22 cellular contexts compared by ENCODE assay signal in genomic region chr2:100842241-100842922, GRCh38.
"Had no signal": no experiment of that assay in that cellular context is flagged by ENCODE, and none has a peak within 500 bp of the region (broad histone marks: within the 10 kb centered on the region; RNA-seq: fewer than 3 reads in every experiment).

No MANE protein-coding gene starts in this region.

- H3K4me3 ChIP-seq: K562, SJCRH30, SK-N-MC had no signal

- DNase-seq: activated CD4-positive, alpha-beta memory T cell treated with anti-CD3 and anti-CD28 coated beads for 36 hours; activated CD4-positive, alpha-beta T cell treated with anti-CD3 and anti-CD28 coated beads, Interleukin-2, amount 50 U/mL, for 1 hour; activated gamma-delta T cell treated with Interleukin-2 at 50 U/mL for 16 hours; activated naive CD4-positive, alpha-beta T cell treated with anti-CD3 and anti-CD28 coated beads for 36 hours; activated T-cell treated with anti-CD3 and anti-CD28 coated beads, Interleukin-2, amount 50 U/mL, for 24 hours; anterior cingulate cortex; IMR-90; NCI-H1105; NCI-H1417 treated with DMSO at 0.1 percent for 48 hours; NCI-H187 treated with DMSO at 0.1 percent for 48 hours; NCI-H2081; NCI-H345; NCI-H524 treated with DMSO at 0.1 percent for 48 hours; SHP77; SJCRH30; T1000 had no signal

- H3K4me3 Mint-ChIP-seq: activated CD4-positive, alpha-beta memory T cell treated with anti-CD3 and anti-CD28 coated beads for 36 hours; activated naive CD4-positive, alpha-beta T cell treated with anti-CD3 and anti-CD28 coated beads for 36 hours; activated T-cell treated with anti-CD3 and anti-CD28 coated beads, Interleukin-2, amount 50 U/mL, for 24 hours; activated T-helper 1 cell treated with anti-CD3 and anti-CD28 coated beads, Interleukin-12 subunit alpha, Interleukin-12 subunit beta, Interleukin-2, Interleukin-4 antibody, amounts not matched to agents 30 ng/mL and 10 ng/mL and 1 ng/mL, durations not matched to agents 14 hours and 24 hours and 36 hours; brain had no signal

- H3K27ac ChIP-seq: SJCRH30, SK-N-MC had no signal

- H3K27me3 Mint-ChIP-seq: brain had no signal

- H3K36me3 Mint-ChIP-seq: activated CD4-positive, alpha-beta memory T cell treated with anti-CD3 and anti-CD28 coated beads for 36 hours had no signal

- H3K4me1 ChIP-seq: SJCRH30 had no signal

- ATAC-seq: K562, Panc1 had no signal

- H3K9me3 ChIP-seq: SJCRH30 had no signal

- FAIRE-seq: K562 had no signal

- H3K36me3 ChIP-seq: SJCRH30 had no signal

- H3K9me3 Mint-ChIP-seq: activated CD4-positive, alpha-beta memory T cell treated with anti-CD3 and anti-CD28 coated beads for 36 hours; activated T-helper 1 cell treated with anti-CD3 and anti-CD28 coated beads, Interleukin-12 subunit alpha, Interleukin-12 subunit beta, Interleukin-2, Interleukin-4 antibody, amounts not matched to agents 30 ng/mL and 10 ng/mL and 1 ng/mL, durations not matched to agents 14 hours and 24 hours and 36 hours; brain had no signal

- H3K27ac Mint-ChIP-seq: activated CD4-positive, alpha-beta memory T cell treated with anti-CD3 and anti-CD28 coated beads for 36 hours; activated naive CD4-positive, alpha-beta T cell treated with anti-CD3 and anti-CD28 coated beads for 36 hours; activated naive CD4-positive, alpha-beta T cell treated with anti-CD3 and anti-CD28 coated beads, Interleukin-2, amount 50 U/mL, for 72 hours; activated T-cell treated with anti-CD3 and anti-CD28 coated beads, Interleukin-2, amount 50 U/mL, for 24 hours; activated T-helper 1 cell treated with anti-CD3 and anti-CD28 coated beads, Interleukin-12 subunit alpha, Interleukin-12 subunit beta, Interleukin-2, Interleukin-4 antibody, amounts not matched to agents 30 ng/mL and 10 ng/mL and 1 ng/mL, durations not matched to agents 14 hours and 24 hours and 36 hours; brain had no signal
